8 cellular contexts compared by ENCODE assay signal in the genomic region with DNA sequence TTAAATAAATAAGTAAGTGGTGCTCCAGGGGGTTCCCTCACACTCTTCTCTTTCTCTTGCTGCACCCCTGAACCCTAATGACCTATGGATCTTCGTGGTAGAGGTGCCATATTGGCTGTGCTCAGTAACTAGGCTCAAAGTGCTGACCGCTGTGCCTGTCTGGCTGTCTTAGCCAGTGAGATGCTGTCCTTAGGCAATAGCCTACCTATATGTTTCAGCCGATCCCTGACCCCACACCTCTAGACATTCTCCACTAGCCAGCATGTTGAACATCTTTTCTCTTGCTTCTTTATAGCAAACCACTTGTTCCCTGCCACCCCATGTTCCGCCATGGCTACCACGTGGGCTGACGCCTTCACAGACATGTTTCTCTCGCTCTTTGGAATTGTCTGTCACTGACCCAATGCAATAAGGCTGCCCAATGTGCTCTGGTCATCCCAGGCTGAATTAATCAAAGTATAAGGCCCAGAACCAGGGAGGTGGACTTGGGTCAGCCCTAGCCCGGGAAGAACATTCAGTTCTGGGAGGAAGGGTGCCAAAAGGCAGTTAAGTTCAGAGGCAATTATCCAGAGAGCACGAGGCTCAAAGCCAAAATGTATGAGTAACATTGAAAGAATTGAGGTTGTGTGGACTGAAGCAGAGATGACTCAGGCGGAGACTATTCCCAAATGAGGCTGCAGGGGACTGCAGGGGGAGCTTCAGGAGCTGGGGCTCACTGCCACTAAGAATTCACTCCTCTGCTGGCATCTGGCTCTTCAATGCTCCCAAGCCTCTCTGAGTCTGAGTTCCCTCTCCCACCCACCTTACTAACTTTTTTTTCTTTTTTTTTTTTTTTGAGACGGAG. TPM values are rescaled to one million over a fixed set of nuclear protein-coding genes. Genes with fewer than 3 reads are reported as not detected.
A peak's percentile ranks its signal among the peaks of the same experiment; 100 is the strongest.
DNase-seq lines count a peak whose midpoint lies in the region; ATAC-seq lines count a peak whose summit lies in the region.

No MANE protein-coding gene starts in this region.

- H3K27ac ChIP-seq in ACC112 (ENCODE audit: low read depth, low read length) (peak overlapping the region; percentile 98), mesendoderm (ENCODE audit: low read depth, low read length) (no peak overlapping the region)

- H3K4me3 ChIP-seq in ACC112 (ENCODE audit: low read depth, low read length): no peak overlapping the region
- H3K4me3 ChIP-seq in mesendoderm (ENCODE audit: low read length): no peak overlapping the region

- H3K79me1 ChIP-seq in mesendoderm (ENCODE audit: low read length): no peaks in the 10 kb centered on the region

- no peak overlapping the region for H2BK5ac ChIP-seq in mesendoderm (ENCODE audit: low read length)

- no peak overlapping the region for H3K23ac ChIP-seq in mesendoderm (ENCODE audit: low read length)

- no peak overlapping the region for H2BK15ac ChIP-seq in mesendoderm (replicated peaks; ENCODE audit: low read depth)

- H3K18ac ChIP-seq in mesendoderm (ENCODE audit: low read length): no peak overlapping the region

- no peaks in the 10 kb centered on the region for H3K27me3 ChIP-seq in ACC112 (ENCODE audit: insufficient read depth, low read length)
- no peaks in the 10 kb centered on the region for H3K27me3 ChIP-seq in mesendoderm (ENCODE audit: insufficient read depth, low read length, poor library complexity)

- H3K36me3 ChIP-seq in ACC112 (ENCODE audit: insufficient read depth, low read length) (no peaks in the 10 kb centered on the region), mesendoderm (ENCODE audit: control insufficient read depth, insufficient read depth, low read length) (no peaks in the 10 kb centered on the region)

- H2AK5ac ChIP-seq in mesendoderm (ENCODE audit: low read length): no peak overlapping the region

- peak overlapping the region; percentile 16 for H2AFZ ChIP-seq in ACC112 (ENCODE audit: low read length, unreplicated experiment)

- no CpG with 5 or more reads among the region's 11 CpGs for WGBS in mesendoderm (ENCODE audit: extremely low coverage, insufficient coverage, low lambda C conversion rate)

- H3K56ac ChIP-seq in mesendoderm (ENCODE audit: low read length): peak overlapping the region; percentile 50

- H2BK120ac ChIP-seq in mesendoderm (ENCODE audit: low read depth, low read length): no peak overlapping the region

- no peak overlapping the region for H3K4ac ChIP-seq in mesendoderm (ENCODE audit: low read depth, low read length)

- peak; percentile 100 for DNase-seq in M059J (ENCODE audit: low read depth)
- peak; percentile 63 to 88 for DNase-seq in dermis microvascular lymphatic vessel endothelial cell (ENCODE audit: low read depth in 2 of 2)
- DNase-seq in mesendoderm: peak; percentile 95
- no peak for DNase-seq in activated gamma-delta T cell (lab: John Stamatoyannopoulos, UW)
- no peak for DNase-seq in NCI-H1694 (lab: John Stamatoyannopoulos, UW)
- DNase-seq in OCI-M1 (lab: John Stamatoyannopoulos, UW): no peak

- H3K4me2 ChIP-seq in mesendoderm (ENCODE audit: low read length): no peak overlapping the region

- no peak overlapping the region for H3K9ac ChIP-seq in mesendoderm (ENCODE audit: low read length)

- no peak overlapping the region for H4K8ac ChIP-seq in mesendoderm (ENCODE audit: low read depth, low read length)

- H3K4me1 ChIP-seq in ACC112 (ENCODE audit: control insufficient read depth, insufficient read depth, low read length, unreplicated experiment): peaks cover 28% of the 10 kb centered on the region
- peaks cover 2% of the 10 kb centered on the region for H3K4me1 ChIP-seq in mesendoderm (ENCODE audit: control insufficient read depth, low read depth, low read length)

- H3K79me2 ChIP-seq in ACC112 (ENCODE audit: control insufficient read depth, insufficient read depth, low read length, unreplicated experiment): no peaks in the 10 kb centered on the region
- no peaks in the 10 kb centered on the region for H3K79me2 ChIP-seq in mesendoderm (ENCODE audit: control insufficient read depth, insufficient read depth, low read length)

- ATAC-seq in HG03045 (IDR thresholded peaks at IDR 0.05; ENCODE audit: unreplicated experiment): no peak

- H4K5ac ChIP-seq in mesendoderm (ENCODE audit: low read length): no peak overlapping the region

RNA-seq across cellular contexts. Expression of a gene that starts 28.7 kb away (rescaled TPM):
- total RNA-seq in M059J (2014; rRNA removed; shearing (Covaris generic)): 13.4 and 21.5 TPM in 2 replicates
- 20.2 and 21.5 TPM in 2 replicates for total RNA-seq in dermis microvascular lymphatic vessel endothelial cell
- polyA plus RNA-seq in mesendoderm (2013, experiment 1 of 2): 34.7 TPM
- 35.2 TPM for polyA plus RNA-seq in mesendoderm (2013, experiment 2 of 2)

Comparison
In these comparisons a context has a peak if more than half of its experiments do, and no peak if none do; other contexts are left out.
1. DNase-seq: peak in M059J (single experiment), dermis microvascular lymphatic vessel endothelial cell (2 of 2) and mesendoderm (single experiment); none in activated gamma-delta T cell (single experiment), NCI-H1694 (single experiment) and OCI-M1 (single experiment).